ENCODE assay signal across 1 cellular context in the genomic region with DNA sequence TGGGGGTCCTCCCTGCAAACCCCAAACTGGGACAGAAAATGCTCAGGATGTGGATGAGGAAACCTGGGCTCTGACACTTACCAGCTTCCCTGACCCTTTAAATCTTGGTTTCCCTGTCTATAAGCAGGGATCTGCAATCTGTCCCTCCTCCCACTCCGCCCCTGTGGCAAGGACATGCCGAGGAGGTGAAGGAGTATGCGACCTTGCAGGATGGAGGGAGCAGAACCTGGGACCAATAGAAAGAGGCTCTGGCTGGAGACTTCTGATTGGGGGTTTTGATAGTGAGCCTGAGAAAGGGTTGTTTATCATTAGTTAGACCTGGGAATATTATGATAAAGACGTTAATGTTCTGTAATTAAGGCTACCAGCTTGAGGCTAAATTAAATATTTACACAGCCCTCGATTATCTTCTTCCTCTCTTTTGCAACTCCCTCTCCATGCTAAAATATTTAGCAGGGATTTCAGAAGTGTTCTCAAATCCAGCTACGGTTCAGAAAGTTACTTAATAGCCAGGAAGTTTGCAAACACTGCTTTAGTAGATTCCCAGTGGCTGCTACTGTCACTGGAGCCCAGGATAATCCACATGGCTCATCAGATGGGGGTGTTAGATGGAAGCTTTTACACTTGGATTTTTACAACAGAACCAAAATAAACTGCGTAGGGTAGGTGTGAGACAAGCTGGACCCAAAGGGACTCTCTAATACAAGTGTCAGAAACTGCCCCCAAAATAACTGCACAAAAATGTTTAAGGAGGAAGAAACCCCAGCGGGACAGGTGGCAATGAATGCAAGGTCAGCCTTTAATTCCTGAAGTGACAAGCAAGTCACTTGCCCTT.
TF ChIP-seq lines count a peak whose summit lies in the region.

No MANE protein-coding gene starts in this region.

TF ChIP-seq in GM23338, 12 proteins besides CTCF, POLR2A, EP300 and RAD21 (continued from another document):
- TF ChIP-seq, protein P1, sequence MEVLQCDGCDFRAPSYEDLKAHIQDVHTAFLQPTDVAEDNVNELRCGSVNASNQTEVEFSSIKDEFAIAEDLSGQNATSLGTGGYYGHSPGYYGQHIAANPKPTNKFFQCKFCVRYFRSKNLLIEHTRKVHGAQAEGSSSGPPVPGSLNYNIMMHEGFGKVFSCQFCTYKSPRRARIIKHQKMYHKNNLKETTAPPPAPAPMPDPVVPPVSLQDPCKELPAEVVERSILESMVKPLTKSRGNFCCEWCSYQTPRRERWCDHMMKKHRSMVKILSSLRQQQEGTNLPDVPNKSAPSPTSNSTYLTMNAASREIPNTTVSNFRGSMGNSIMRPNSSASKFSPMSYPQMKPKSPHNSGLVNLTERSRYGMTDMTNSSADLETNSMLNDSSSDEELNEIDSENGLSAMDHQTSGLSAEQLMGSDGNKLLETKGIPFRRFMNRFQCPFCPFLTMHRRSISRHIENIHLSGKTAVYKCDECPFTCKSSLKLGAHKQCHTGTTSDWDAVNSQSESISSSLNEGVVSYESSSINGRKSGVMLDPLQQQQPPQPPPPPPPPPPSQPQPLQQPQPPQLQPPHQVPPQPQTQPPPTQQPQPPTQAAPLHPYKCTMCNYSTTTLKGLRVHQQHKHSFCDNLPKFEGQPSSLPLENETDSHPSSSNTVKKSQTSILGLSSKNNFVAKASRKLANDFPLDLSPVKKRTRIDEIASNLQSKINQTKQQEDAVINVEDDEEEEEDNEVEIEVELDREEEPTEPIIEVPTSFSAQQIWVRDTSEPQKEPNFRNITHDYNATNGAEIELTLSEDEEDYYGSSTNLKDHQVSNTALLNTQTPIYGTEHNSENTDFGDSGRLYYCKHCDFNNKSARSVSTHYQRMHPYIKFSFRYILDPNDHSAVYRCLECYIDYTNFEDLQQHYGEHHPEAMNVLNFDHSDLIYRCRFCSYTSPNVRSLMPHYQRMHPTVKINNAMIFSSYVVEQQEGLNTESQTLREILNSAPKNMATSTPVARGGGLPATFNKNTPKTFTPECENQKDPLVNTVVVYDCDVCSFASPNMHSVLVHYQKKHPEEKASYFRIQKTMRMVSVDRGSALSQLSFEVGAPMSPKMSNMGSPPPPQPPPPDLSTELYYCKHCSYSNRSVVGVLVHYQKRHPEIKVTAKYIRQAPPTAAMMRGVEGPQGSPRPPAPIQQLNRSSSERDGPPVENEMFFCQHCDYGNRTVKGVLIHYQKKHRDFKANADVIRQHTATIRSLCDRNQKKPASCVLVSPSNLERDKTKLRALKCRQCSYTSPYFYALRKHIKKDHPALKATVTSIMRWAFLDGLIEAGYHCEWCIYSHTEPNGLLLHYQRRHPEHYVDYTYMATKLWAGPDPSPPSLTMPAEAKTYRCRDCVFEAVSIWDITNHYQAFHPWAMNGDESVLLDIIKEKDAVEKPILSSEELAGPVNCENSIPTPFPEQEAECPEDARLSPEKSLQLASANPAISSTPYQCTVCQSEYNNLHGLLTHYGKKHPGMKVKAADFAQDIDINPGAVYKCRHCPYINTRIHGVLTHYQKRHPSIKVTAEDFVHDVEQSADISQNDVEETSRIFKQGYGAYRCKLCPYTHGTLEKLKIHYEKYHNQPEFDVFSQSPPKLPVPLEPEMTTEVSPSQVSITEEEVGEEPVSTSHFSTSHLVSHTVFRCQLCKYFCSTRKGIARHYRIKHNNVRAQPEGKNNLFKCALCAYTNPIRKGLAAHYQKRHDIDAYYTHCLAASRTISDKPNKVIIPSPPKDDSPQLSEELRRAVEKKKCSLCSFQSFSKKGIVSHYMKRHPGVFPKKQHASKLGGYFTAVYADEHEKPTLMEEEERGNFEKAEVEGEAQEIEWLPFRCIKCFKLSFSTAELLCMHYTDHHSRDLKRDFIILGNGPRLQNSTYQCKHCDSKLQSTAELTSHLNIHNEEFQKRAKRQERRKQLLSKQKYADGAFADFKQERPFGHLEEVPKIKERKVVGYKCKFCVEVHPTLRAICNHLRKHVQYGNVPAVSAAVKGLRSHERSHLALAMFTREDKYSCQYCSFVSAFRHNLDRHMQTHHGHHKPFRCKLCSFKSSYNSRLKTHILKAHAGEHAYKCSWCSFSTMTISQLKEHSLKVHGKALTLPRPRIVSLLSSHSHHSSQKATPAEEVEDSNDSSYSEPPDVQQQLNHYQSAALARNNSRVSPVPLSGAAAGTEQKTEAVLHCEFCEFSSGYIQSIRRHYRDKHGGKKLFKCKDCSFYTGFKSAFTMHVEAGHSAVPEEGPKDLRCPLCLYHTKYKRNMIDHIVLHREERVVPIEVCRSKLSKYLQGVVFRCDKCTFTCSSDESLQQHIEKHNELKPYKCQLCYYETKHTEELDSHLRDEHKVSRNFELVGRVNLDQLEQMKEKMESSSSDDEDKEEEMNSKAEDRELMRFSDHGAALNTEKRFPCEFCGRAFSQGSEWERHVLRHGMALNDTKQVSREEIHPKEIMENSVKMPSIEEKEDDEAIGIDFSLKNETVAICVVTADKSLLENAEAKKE (CRISPR knock-in tag; IDR thresholded peaks at IDR 0.05), result no peak
- TF ChIP-seq, protein P2, sequence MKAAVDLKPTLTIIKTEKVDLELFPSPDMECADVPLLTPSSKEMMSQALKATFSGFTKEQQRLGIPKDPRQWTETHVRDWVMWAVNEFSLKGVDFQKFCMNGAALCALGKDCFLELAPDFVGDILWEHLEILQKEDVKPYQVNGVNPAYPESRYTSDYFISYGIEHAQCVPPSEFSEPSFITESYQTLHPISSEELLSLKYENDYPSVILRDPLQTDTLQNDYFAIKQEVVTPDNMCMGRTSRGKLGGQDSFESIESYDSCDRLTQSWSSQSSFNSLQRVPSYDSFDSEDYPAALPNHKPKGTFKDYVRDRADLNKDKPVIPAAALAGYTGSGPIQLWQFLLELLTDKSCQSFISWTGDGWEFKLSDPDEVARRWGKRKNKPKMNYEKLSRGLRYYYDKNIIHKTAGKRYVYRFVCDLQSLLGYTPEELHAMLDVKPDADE (IDR thresholded peaks at IDR 0.05), result no peak
- TF ChIP-seq EZH2 (IDR thresholded peaks at IDR 0.05; ENCODE audit: low read depth, unreplicated experiment) (no peak), EZH2phosphoT487 (IDR thresholded peaks at IDR 0.05; ENCODE audit: unreplicated experiment) (no peak), CREB1 (CRISPR knock-in tag; IDR thresholded peaks at IDR 0.05; ENCODE audit: low read depth) (no peak), JUNB (IDR thresholded peaks at IDR 0.05; ENCODE audit: unreplicated experiment) (no peak), NANOG (IDR thresholded peaks at IDR 0.05; ENCODE audit: borderline replicate concordance) (no peak), ZNF331 (CRISPR knock-in tag; IDR thresholded peaks at IDR 0.05; ENCODE audit: low read depth) (no peak)
